Comparison of ENCODE assay signal across 21 cellular contexts in genomic region chr10:127937069-127937468, GRCh38. TPM values are rescaled to one million over a fixed set of nuclear protein-coding genes. Genes with fewer than 3 reads are reported as not detected.
"Had no signal": no experiment of that assay in that cellular context is flagged by ENCODE, and none has a peak within 500 bp of the region (broad histone marks: within the 10 kb centered on the region; RNA-seq: fewer than 3 reads in every experiment).

No MANE protein-coding gene starts in this region.

- H3K4me1 ChIP-seq: colonic mucosa, psoas muscle, sigmoid colon had no signal

- H3K27ac ChIP-seq: cardiac muscle cell, colonic mucosa, psoas muscle, testis, upper lobe of right lung had no signal

- DNase-seq: activated CD4-positive, alpha-beta memory T cell treated with anti-CD3 and anti-CD28 coated beads for 36 hours; activated CD4-positive, alpha-beta T cell treated with anti-CD3 and anti-CD28 coated beads for 1 hour; activated gamma-delta T cell treated with Interleukin-2 at 50 U/mL for 16 hours; activated naive CD8-positive, alpha-beta T cell treated with anti-CD3 and anti-CD28 coated beads, Interleukin-2, amount 10 ng/mL, durations not matched to agents 7 days and 5 days; activated T-cell treated with anti-CD3 and anti-CD28 coated beads, Interleukin-2, amount 50 U/mL, for 48 hours; aorta; colonic mucosa; effector CD8-positive, alpha-beta T cell; left cardiac atrium; natural killer cell; nucleus accumbens; psoas muscle; sigmoid colon; stimulated activated CD4-positive, alpha-beta T cell treated with anti-CD3 and anti-CD28 coated beads, Interleukin-2, amount 100 ng/mL, for 48 hours; stimulated activated naive CD8-positive, alpha-beta T cell treated with anti-CD3 and anti-CD28 coated beads, Interleukin-15, Interleukin-2, amounts not matched to agents 100 U/mL and 50 U/mL, for 24 hours; T-helper 2 cell; testis; upper lobe of right lung had no signal

- H3K36me3 ChIP-seq: cardiac muscle cell, colonic mucosa, sigmoid colon, upper lobe of right lung had no signal

- H3K27me3 ChIP-seq: cardiac muscle cell, colonic mucosa, sigmoid colon, testis, upper lobe of right lung had no signal

- H3K4me3 ChIP-seq: cardiac muscle cell, colonic mucosa, psoas muscle, sigmoid colon, testis, upper lobe of right lung had no signal

- ATAC-seq: natural killer cell; psoas muscle; stimulated activated naive CD8-positive, alpha-beta T cell treated with anti-CD3 and anti-CD28 coated beads, Interleukin-15, Interleukin-2, amounts not matched to agents 100 U/mL and 50 U/mL, for 24 hours; upper lobe of right lung had no signal

RNA-seq across cellular contexts. Expression of gene CLRN3, which starts 44.3 kb away (rescaled TPM):
- total RNA-seq: activated CD4-positive, alpha-beta memory T cell treated with anti-CD3 and anti-CD28 coated beads for 36 hours; activated naive CD8-positive, alpha-beta T cell treated with anti-CD3 and anti-CD28 coated beads, Interleukin-2, amount 10 ng/mL, durations not matched to agents 7 days and 5 days; aorta; cardiac muscle cell; epithelial cell of proximal tubule; glomerular endothelial cell; left cardiac atrium; natural killer cell; psoas muscle; sigmoid colon; upper lobe of right lung had no signal
- polyA plus RNA-seq: cardiac muscle cell had no signal
